In the genomic region with DNA sequence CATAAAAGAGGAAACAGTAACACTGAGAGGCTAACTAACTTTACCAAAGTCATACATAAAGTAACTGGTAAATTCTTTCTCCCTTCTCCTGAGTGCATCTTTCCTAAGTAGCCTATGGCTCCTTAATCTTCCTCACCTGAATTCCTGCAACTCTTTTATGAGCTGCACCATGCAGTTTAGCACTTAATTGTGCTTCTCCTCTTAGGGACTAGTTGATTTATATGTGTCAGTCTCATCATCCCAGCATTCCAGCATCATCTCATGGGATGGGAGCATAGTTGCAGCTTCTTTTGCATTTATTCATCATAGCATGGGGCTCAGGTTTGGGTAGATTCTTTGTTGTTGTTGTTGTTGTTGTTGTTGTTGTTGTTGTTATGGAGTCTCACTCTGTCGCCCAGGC, we compare ENCODE assay signal across 22 cellular contexts. TPM values are rescaled to one million over a fixed set of nuclear protein-coding genes. Genes with fewer than 3 reads are reported as not detected.
DNase-seq lines count a peak whose midpoint lies in the region; ATAC-seq, FAIRE-seq and TF ChIP-seq lines count a peak whose summit lies in the region.
"Had no signal": no experiment of that assay in that cellular context is flagged by ENCODE, and none has a peak within 500 bp of the region (broad histone marks: within the 10 kb centered on the region; RNA-seq: fewer than 3 reads in every experiment).

No MANE protein-coding gene starts in this region.

- no peak overlapping the region for H3K14ac ChIP-seq in H9 (ENCODE audit: insufficient read depth, low read length)

- no peak overlapping the region for H3T11ph ChIP-seq in H9 (ENCODE audit: low read length)

- H3K56ac ChIP-seq in H9 (ENCODE audit: insufficient read length, low read depth, low read length), result no peak overlapping the region

- TF ChIP-seq RAD21 in HepG2 (CRISPR knock-in tag; IDR thresholded peaks at IDR 0.05), result no peak

- no peak overlapping the region for H2BK15ac ChIP-seq in H9 (ENCODE audit: low read depth, low read length)

- in situ Hi-C loops in HepG2 (cut with HindIII; ENCODE audit: extremely low pct_ligation_motif_present, low pct_unique_long_range_greater_than_20kb), result loop anchor here (10.0 to 25.0 kb wide), 2 partner anchors 252 to 379 kb away; a partner anchor contains a TSS

- no peak overlapping the region for H2BK5ac ChIP-seq in H9 (ENCODE audit: insufficient read length, low read length)

- no peak for ATAC-seq in HepG2
- ATAC-seq in right lobe of liver, result no peak
- no peak for ATAC-seq in T-helper 17 cell
- no peak for ATAC-seq in left ventricle myocardium superior
- ATAC-seq: HCT116 had no signal

- H3K4me2 ChIP-seq in HepG2 (ENCODE audit: low read depth, low read length) (no peak overlapping the region), H9 (ENCODE audit: insufficient read depth, insufficient read length, low read length) (no peak overlapping the region)

- no peak overlapping the region for H4K8ac ChIP-seq in H9 (replicated peaks; ENCODE audit: insufficient read length, low read depth, low read length)

- TF ChIP-seq CTCF in HepG2 (CRISPR knock-in tag; IDR thresholded peaks at IDR 0.05) (no peak), right lobe of liver (IDR thresholded peaks at IDR 0.05) (no peak), endodermal cell (conservative IDR thresholded peaks at IDR 0.05) (no peak), H9 (conservative IDR thresholded peaks at IDR 0.05) (no peak)

- H3K27ac ChIP-seq in HepG2 (ENCODE audit: extremely low read length, insufficient read depth, low read length), result no peak overlapping the region
- H3K27ac ChIP-seq in right lobe of liver, result no peak overlapping the region
- no peak overlapping the region for H3K27ac ChIP-seq in endodermal cell (ENCODE audit: low read depth, low read length)
- no peak overlapping the region for H3K27ac ChIP-seq in H9 (ENCODE audit: insufficient read length, low read depth, low read length)
- H3K27ac ChIP-seq: BLaER1 treated with 17β-estradiol and CSF1 and Interleukin-3, amounts not matched to agents 10 nM and 100 nM; HL-60 had no signal

- H2BK120ac ChIP-seq in H9 (ENCODE audit: low read depth, low read length, poor library complexity, severe bottlenecking), result no peak overlapping the region

- no peak overlapping the region for H3K4me3 Mint-ChIP-seq in T-helper 17 cell
- H3K4me3 Mint-ChIP-seq in endodermal cell, result no peak overlapping the region
- H3K4me3 Mint-ChIP-seq in H9, result no peak overlapping the region; a peak in 1 of 5 replicates
- H3K4me3 Mint-ChIP-seq: B cell had no signal

- peaks cover 3% of the 10 kb centered on the region for H3K79me1 ChIP-seq in H9 (ENCODE audit: insufficient read depth, low read depth, low read length, poor library complexity, severe bottlenecking)

- TF ChIP-seq POLR2A in HepG2 (IDR thresholded peaks at IDR 0.05; ENCODE audit: insufficient read depth in 1 of 2, low read depth in 2 of 2, low read length in 2 of 2) (no peak), right lobe of liver (IDR thresholded peaks at IDR 0.05) (no peak)

- H3K79me2 ChIP-seq in HepG2 (ENCODE audit: insufficient read depth, low read length) (peaks cover 15% of the 10 kb centered on the region), H9 (ENCODE audit: insufficient read depth, low read length) (peaks cover 7% of the 10 kb centered on the region; the same call in 1 of the 2 replicates)

- no peak overlapping the region for H3K4me3 ChIP-seq in HepG2 (replicated peaks in 1 of 3; ENCODE audit: insufficient read depth in 1 of 3, low read depth in 2 of 3, low read length in 3 of 3)
- H3K4me3 ChIP-seq in right lobe of liver, result no peak overlapping the region
- H3K4me3 ChIP-seq in endodermal cell (ENCODE audit: low read length), result no peak overlapping the region
- H3K4me3 ChIP-seq: BLaER1 treated with 17β-estradiol and CSF1 and Interleukin-3, amounts not matched to agents 10 nM and 100 nM had no signal

- H2BK12ac ChIP-seq in H9 (ENCODE audit: insufficient read length, low read depth, low read length), result no peak overlapping the region

- DNase-seq in HepG2 (ENCODE audit: low spot score) (no peak), right lobe of liver (no peak), T-helper 17 cell (no peak), endodermal cell (no peak), left ventricle myocardium superior (no peak), H9 (no peak), amygdala (lab: John Stamatoyannopoulos, UW) (no peak)
- DNase-seq: 8988T; CD8-positive, alpha-beta memory T cell; COR-L47; DMS 273 treated with DMSO at 0.1 percent for 48 hours; DMS53; DND-41; KBM-7 had no signal

- H3K36me3 Mint-ChIP-seq in T-helper 17 cell (ENCODE audit: low read depth) (peaks cover 7% of the 10 kb centered on the region), endodermal cell (ENCODE audit: low read depth) (peaks cover 6% of the 10 kb centered on the region), H9 (ENCODE audit: insufficient read depth in 1 of 3, low read depth in 3 of 3) (peaks cover 2 to 11% (median 11%) of the 10 kb centered on the region in 3 experiments; a peak in 6 of 7 replicates)

- no peak for FAIRE-seq in HepG2 (lab: Jason Lieb, UNC)
- FAIRE-seq: G401.6, GM12891, GM19239, H54 had no signal

- no peak overlapping the region for H4K91ac ChIP-seq in H9 (ENCODE audit: insufficient read length, low read depth, low read length)

- H3K23ac ChIP-seq in H9 (ENCODE audit: insufficient read length, low read depth, low read length), result no peak overlapping the region

- peak overlapping the region; percentile 41 for H3K27ac Mint-ChIP-seq in T-helper 17 cell
- H3K27ac Mint-ChIP-seq in endodermal cell, result peak overlapping the region; percentile 56
- peak overlapping the region in 1 of 3 experiments; percentile 28; a peak in 1 of 7 replicates for H3K27ac Mint-ChIP-seq in H9
- H3K27ac Mint-ChIP-seq: B cell had no signal

- POLR2A ChIA-PET in HepG2 (lab: Yijun Ruan, JAX), result no interaction called here

- H3K36me3 ChIP-seq in HepG2 (replicated peaks in 1 of 2; ENCODE audit: control insufficient read depth in 1 of 2, insufficient read depth in 2 of 2, low read length in 2 of 2) (no peaks in the 10 kb centered on the region), right lobe of liver (no peaks in the 10 kb centered on the region), endodermal cell (ENCODE audit: control insufficient read depth, insufficient read depth, low read length) (peaks cover 3% of the 10 kb centered on the region)

- H4K5ac ChIP-seq in H9 (ENCODE audit: insufficient read length, low read depth, low read length), result no peak overlapping the region

- no peaks in the 10 kb centered on the region; a peak in 1 of 5 replicates for H3K27me3 ChIP-seq in HepG2 (ENCODE audit: control insufficient read depth in 1 of 2, insufficient read depth in 2 of 2, low read length in 2 of 2)
- no peaks in the 10 kb centered on the region for H3K27me3 ChIP-seq in right lobe of liver
- no peaks in the 10 kb centered on the region for H3K27me3 ChIP-seq in endodermal cell (ENCODE audit: control insufficient read depth, insufficient read depth, low read length, poor library complexity, severe bottlenecking)
- no peaks in the 10 kb centered on the region for H3K27me3 ChIP-seq in H9 (ENCODE audit: insufficient read depth, low read length)
- H3K27me3 ChIP-seq: BLaER1 treated with 17β-estradiol and CSF1 and Interleukin-3, amounts not matched to agents 10 nM and 100 nM had no signal

- H3K9ac ChIP-seq in HepG2 (ENCODE audit: insufficient read depth, low read depth, low read length) (no peak overlapping the region), endodermal cell (ENCODE audit: extremely low read depth, low read length, poor library complexity, severe bottlenecking) (no peak overlapping the region), H9 (ENCODE audit: extremely low read depth, insufficient read length, low read length) (no peak overlapping the region)
- H3K9ac ChIP-seq: BLaER1 treated with 17β-estradiol and CSF1 and Interleukin-3, amounts not matched to agents 10 nM and 100 nM had no signal

- CTCF ChIA-PET in HepG2 (lab: Yijun Ruan, JAX; ENCODE audit: low intra/inter-chr PET ratio, low total read pairs), result no interaction called here

- H3K4me1 Mint-ChIP-seq in T-helper 17 cell (peaks cover 21% of the 10 kb centered on the region), endodermal cell (peaks cover 12% of the 10 kb centered on the region), H9 (peaks cover 18 to 22% of the 10 kb centered on the region in 2 experiments)

- H3K4me1 ChIP-seq in HepG2 (ENCODE audit: insufficient read depth, low read length) (peaks cover 17% of the 10 kb centered on the region), right lobe of liver (peaks cover 0 to 7% (median 3%) of the 10 kb centered on the region in 4 donors), endodermal cell (ENCODE audit: control insufficient read depth, insufficient read depth, low read length) (no peaks in the 10 kb centered on the region), H9 (ENCODE audit: insufficient read depth, low read length) (no peaks in the 10 kb centered on the region; the same call in 1 of the 2 replicates)

- 88% methylated on average over 1 of the region's 1 CpG for WGBS in HepG2 (ENCODE audit: low lambda C conversion rate)
- WGBS in right lobe of liver (ENCODE audit: insufficient coverage, low coverage, low lambda C conversion rate, missing lambda C conversion rate), result 100% methylated on average over 1 of the region's 1 CpG
- 50% methylated on average over 1 of the region's 1 CpG; no CpG with 5 or more reads in 1 of the 2 experiments for WGBS in endodermal cell (ENCODE audit: insufficient coverage in 1 of 2, insufficient read length in 1 of 2), 2 experiments
- no CpG with 5 or more reads among the region's 1 CpG for WGBS in H9 (ENCODE audit: extremely low coverage, insufficient read length, low lambda C conversion rate)

- TF ChIP-seq EP300 in HepG2 (IDR thresholded peaks at IDR 0.05; ENCODE audit: low read depth in 2 of 2, low read length in 2 of 2) (no peak), HepG2 (CRISPR knock-in tag; IDR thresholded peaks at IDR 0.05; ENCODE audit: borderline replicate concordance) (no peak)

- peaks cover 5% of the 10 kb centered on the region for H3K9me3 Mint-ChIP-seq in endodermal cell
- H3K9me3 Mint-ChIP-seq in H9, result no peaks in the 10 kb centered on the region

- peaks cover 10% of the 10 kb centered on the region for H3K23me2 ChIP-seq in H9 (ENCODE audit: insufficient read length, low read depth, low read length, poor library complexity, severe bottlenecking)

- H3K18ac ChIP-seq in H9 (ENCODE audit: insufficient read length, low read depth, low read length), result no peak overlapping the region

- H2AK5ac ChIP-seq in H9 (ENCODE audit: insufficient read length, low read length), result no peak overlapping the region

- H3K27me3 Mint-ChIP-seq in T-helper 17 cell (no peaks in the 10 kb centered on the region), endodermal cell (ENCODE audit: insufficient read depth) (no peaks in the 10 kb centered on the region), H9 (ENCODE audit: low read depth) (no peaks in the 10 kb centered on the region; the same call in 1 of the 2 replicates)
- H3K27me3 Mint-ChIP-seq: B cell; CD8-positive, alpha-beta memory T cell had no signal

- H3K9me3 ChIP-seq in HepG2 (ENCODE audit: low read length) (no peaks in the 10 kb centered on the region), right lobe of liver (no peaks in the 10 kb centered on the region), T-helper 17 cell (ENCODE audit: control insufficient read depth, low read length, poor library complexity, severe bottlenecking) (no peaks in the 10 kb centered on the region), endodermal cell (ENCODE audit: control insufficient read depth, low read length) (no peaks in the 10 kb centered on the region), H9 (ENCODE audit: control insufficient read depth, low read depth, low read length) (no peaks in the 10 kb centered on the region)
- H3K9me3 ChIP-seq: BLaER1 treated with 17β-estradiol and CSF1 and Interleukin-3, amounts not matched to agents 10 nM and 100 nM had no signal

- no peak overlapping the region for H2BK20ac ChIP-seq in H9 (ENCODE audit: low read depth, low read length, poor library complexity, severe bottlenecking)

- intact Hi-C loops in HepG2 (cut with micrococcal nuclease; ENCODE audit: unreplicated experiment), result no loop called here
- intact Hi-C loops in right lobe of liver (cut with DNase I), result no loop called here
- intact Hi-C loops in left ventricle myocardium superior (cut with micrococcal nuclease), result loop anchor here (10.0 kb wide), 1 partner anchor 252 kb away; no protein-coding TSS in a partner anchor

- no peak overlapping the region for H3K4ac ChIP-seq in H9 (ENCODE audit: low read depth, low read length)

- peaks cover 7% of the 10 kb centered on the region for H4K20me1 ChIP-seq in HepG2 (ENCODE audit: insufficient read depth, low read length)
- no peaks in the 10 kb centered on the region for H4K20me1 ChIP-seq in H9 (ENCODE audit: control insufficient read depth, insufficient read depth, insufficient read length)

- H2AFZ ChIP-seq in HepG2 (ENCODE audit: low read length), result no peak overlapping the region
- H2AFZ ChIP-seq in H9 (ENCODE audit: low read length), result no peak overlapping the region

- no TSS peak for BruUV-seq in HepG2 (replicated peaks; lab: Mats Ljungman, UMichigan)

RNA-seq across cellular contexts. Expression of a gene that starts 3.5 kb away (rescaled TPM):
- total RNA-seq in HepG2 (2016; rRNA removed; fragmentation: Illumina TruSeq; extraction: Trizol) (93.0 and 102 TPM in 2 replicates), right lobe of liver (10 to 100 TPM; 29.1 to 70.4 (median 50.9) TPM), T-helper 17 cell (100 to 1,000 TPM; 199 to 216 TPM), endodermal cell (10 to 100 TPM; 73.4 to 80.6 TPM), left ventricle myocardium superior (96.8 TPM), H9 (2021) (75.3 and 76.8 TPM in 2 replicates)
- 6.2 and 7.3 TPM in 2 replicates for total RNA-seq in HepG2 (2016; cell fraction: cytosol; rRNA removed; fragmentation: Illumina TruSeq; extraction: Trizol; ENCODE audit: low read depth)
- 86.9 and 96.9 TPM in 2 replicates for total RNA-seq in HepG2 (2016; cell fraction: insoluble cytoplasmic fraction; rRNA removed; fragmentation: Illumina TruSeq; extraction: Trizol)
- 27.1 and 29.7 TPM in 2 replicates for total RNA-seq in HepG2 (2016; cell fraction: membrane; rRNA removed; fragmentation: Illumina TruSeq; extraction: Trizol)
- total RNA-seq in HepG2 (2016; cell fraction: nucleus; rRNA removed; fragmentation: Illumina TruSeq; extraction: Trizol), result 43.2 and 44.5 TPM in 2 replicates
- 28.3 and 33.0 TPM in 2 replicates for polyA plus RNA-seq in HepG2 (2011; rRNA removed)
- polyA plus RNA-seq in HepG2 (2011; cell fraction: cytosol; rRNA removed), result 20.4 and 29.5 TPM in 2 replicates
- 10.7 and 13.8 TPM in 2 replicates for polyA plus RNA-seq in HepG2 (2011; cell fraction: nucleus; rRNA removed)
- polyA plus RNA-seq in HepG2 (2012), result 34.7 and 37.0 TPM in 2 replicates
- polyA plus RNA-seq in HepG2 (2016; cell fraction: cytosol; fragmentation: Illumina TruSeq; extraction: Trizol; ENCODE audit: low read depth), result 3.1 and 3.8 TPM in 2 replicates
- 70.1 and 81.8 TPM in 2 replicates for polyA plus RNA-seq in HepG2 (2016; cell fraction: insoluble cytoplasmic fraction; fragmentation: Illumina TruSeq; extraction: Trizol; ENCODE audit: low read depth)
- polyA plus RNA-seq in HepG2 (2016; cell fraction: membrane; fragmentation: Illumina TruSeq; extraction: Trizol; ENCODE audit: low read depth), result 12.6 and 14.3 TPM in 2 replicates
- polyA plus RNA-seq in HepG2 (2016; cell fraction: nucleus; fragmentation: Illumina TruSeq; extraction: Trizol; ENCODE audit: insufficient read depth, low read depth), result 43.9 and 44.2 TPM in 2 replicates
- polyA minus RNA-seq in HepG2 (2011; rRNA and poly(A)+ RNA removed; ENCODE audit: low replicate concordance), result 96.9 and 99.6 TPM in 2 replicates
- polyA minus RNA-seq in HepG2 (2011; cell fraction: cytosol; rRNA and poly(A)+ RNA removed), result 45.5 and 51.8 TPM in 2 replicates
- polyA minus RNA-seq in HepG2 (2011; cell fraction: nucleus; rRNA and poly(A)+ RNA removed), result 24.7 and 35.2 TPM in 2 replicates
- 50.7 TPM for polyA plus RNA-seq in endodermal cell (2013, experiment 1 of 2)
- polyA plus RNA-seq in endodermal cell (2013, experiment 2 of 2), result 50.3 TPM

RNA-seq across cellular contexts. Expression of a gene that starts 29.3 kb away (rescaled TPM):
- total RNA-seq in HepG2 (2016; rRNA removed; fragmentation: Illumina TruSeq; extraction: Trizol) (19.7 and 24.0 TPM in 2 replicates), right lobe of liver (1 to 10 TPM; 2.7 to 8.5 (median 3.5) TPM), T-helper 17 cell (10 to 100 TPM; 45.8 to 56.5 TPM), endodermal cell (10 to 100 TPM; 27.1 to 27.2 TPM), left ventricle myocardium superior (29.4 TPM), H9 (2021) (18.9 and 19.0 TPM in 2 replicates)
- total RNA-seq in HepG2 (2016; cell fraction: cytosol; rRNA removed; fragmentation: Illumina TruSeq; extraction: Trizol; ENCODE audit: low read depth), result 1.1 TPM in 2 replicates
- total RNA-seq in HepG2 (2016; cell fraction: insoluble cytoplasmic fraction; rRNA removed; fragmentation: Illumina TruSeq; extraction: Trizol), result 20.0 and 20.4 TPM in 2 replicates
- 6.4 and 6.9 TPM in 2 replicates for total RNA-seq in HepG2 (2016; cell fraction: membrane; rRNA removed; fragmentation: Illumina TruSeq; extraction: Trizol)
- total RNA-seq in HepG2 (2016; cell fraction: nucleus; rRNA removed; fragmentation: Illumina TruSeq; extraction: Trizol), result 18.6 and 19.0 TPM in 2 replicates
- polyA plus RNA-seq in HepG2 (2011; rRNA removed), result 18.0 and 20.4 TPM in 2 replicates
- polyA plus RNA-seq in HepG2 (2011; cell fraction: cytosol; rRNA removed), result 11.2 and 16.9 TPM in 2 replicates
- polyA plus RNA-seq in HepG2 (2011; cell fraction: nucleus; rRNA removed), result 25.8 and 34.6 TPM in 2 replicates
- 15.2 and 16.7 TPM in 2 replicates for polyA plus RNA-seq in HepG2 (2012)
- polyA plus RNA-seq in HepG2 (2016; cell fraction: cytosol; fragmentation: Illumina TruSeq; extraction: Trizol; ENCODE audit: low read depth), result 0.89 and 0.94 TPM in 2 replicates
- polyA plus RNA-seq in HepG2 (2016; cell fraction: insoluble cytoplasmic fraction; fragmentation: Illumina TruSeq; extraction: Trizol; ENCODE audit: low read depth), result 27.8 and 29.9 TPM in 2 replicates
- 3.6 and 4.2 TPM in 2 replicates for polyA plus RNA-seq in HepG2 (2016; cell fraction: membrane; fragmentation: Illumina TruSeq; extraction: Trizol; ENCODE audit: low read depth)
- polyA plus RNA-seq in HepG2 (2016; cell fraction: nucleus; fragmentation: Illumina TruSeq; extraction: Trizol; ENCODE audit: insufficient read depth, low read depth), result 31.9 and 32.8 TPM in 2 replicates
- 11.2 and 20.8 TPM in 2 replicates for polyA minus RNA-seq in HepG2 (2011; rRNA and poly(A)+ RNA removed; ENCODE audit: low replicate concordance)
- polyA minus RNA-seq in HepG2 (2011; cell fraction: cytosol; rRNA and poly(A)+ RNA removed), result 8.8 and 9.8 TPM in 2 replicates
- 11.8 and 15.0 TPM in 2 replicates for polyA minus RNA-seq in HepG2 (2011; cell fraction: nucleus; rRNA and poly(A)+ RNA removed)
- polyA plus RNA-seq in endodermal cell (2013, experiment 1 of 2), result 43.8 TPM
- polyA plus RNA-seq in endodermal cell (2013, experiment 2 of 2), result 40.6 TPM
